1 cellular context compared by ENCODE assay signal in the genomic region with DNA sequence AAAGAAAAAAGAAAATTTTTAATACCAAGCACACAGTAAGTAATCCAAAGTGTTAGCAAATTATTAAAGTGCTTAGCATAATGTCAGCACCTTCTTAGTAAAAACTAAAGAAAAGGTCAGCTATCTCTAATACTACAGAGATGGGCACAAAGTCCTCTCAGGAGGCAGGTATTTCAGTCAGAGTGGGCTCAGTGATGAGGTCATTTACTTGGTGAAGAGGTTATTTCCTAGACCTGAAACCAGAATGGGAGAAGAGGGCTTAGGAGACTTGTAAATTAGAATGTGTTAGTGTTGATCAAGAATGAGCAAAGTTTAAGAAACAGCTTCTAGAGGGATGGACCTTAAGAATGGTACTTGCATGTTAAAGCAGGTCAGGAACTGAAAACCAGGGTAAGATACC.
TF ChIP-seq lines count a peak whose summit lies in the region.

No MANE protein-coding gene starts in this region.

TF ChIP-seq in HepG2, 621 proteins besides CTCF, POLR2A, EP300 and RAD21:
- TF ChIP-seq PLRG1 (conservative IDR thresholded peaks at IDR 0.05) (no peak), ATF7 (IDR thresholded peaks at IDR 0.05) (peak; percentile 57; the same call in 1 of the 2 replicates), ATF7 (CRISPR knock-in tag; IDR thresholded peaks at IDR 0.05) (no peak)
